36 cellular contexts compared by ENCODE assay signal in the genomic region with DNA sequence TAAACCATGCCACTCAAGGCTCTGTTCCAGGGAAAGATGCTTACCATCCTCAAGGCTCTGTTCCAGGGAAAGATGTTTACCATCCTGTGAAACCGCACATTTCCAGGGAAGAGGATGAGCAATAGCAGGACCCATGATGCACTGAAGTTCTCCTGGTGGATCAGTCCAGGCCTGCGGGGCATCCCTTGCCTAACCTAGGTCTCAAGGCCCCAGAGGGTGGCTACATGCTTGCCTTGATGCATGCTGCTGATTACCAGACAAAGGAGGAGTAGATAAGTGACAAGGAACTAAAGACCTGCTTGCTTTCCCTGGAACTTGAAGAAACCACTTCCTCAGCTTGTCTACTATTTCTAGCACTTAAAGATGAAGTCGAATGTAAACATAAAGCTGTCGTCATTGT.
"Had no signal": no experiment of that assay in that cellular context is flagged by ENCODE, and none has a peak within 500 bp of the region (broad histone marks: within the 10 kb centered on the region; RNA-seq: fewer than 3 reads in every experiment).

No MANE protein-coding gene starts in this region.

- DNase-seq: activated CD4-positive, alpha-beta memory T cell treated with anti-CD3 and anti-CD28 coated beads, Interleukin-2, amount 10 ng/mL, durations not matched to agents 7 days and 5 days; activated CD4-positive, alpha-beta T cell treated with anti-CD3 and anti-CD28 coated beads for 1 hour; activated CD4-positive, alpha-beta T cell treated with anti-CD3 and anti-CD28 coated beads for 48 hours; activated CD4-positive, CD25-positive, alpha-beta regulatory T cell; activated CD8-positive, alpha-beta memory T cell treated with anti-CD3 and anti-CD28 coated beads for 24 hours; activated CD8-positive, alpha-beta memory T cell treated with anti-CD3 and anti-CD28 coated beads, Interleukin-2, amount 10 ng/mL, durations not matched to agents 7 days and 5 days; activated CD8-positive, alpha-beta memory T cell treated with anti-CD3 and anti-CD28 coated beads, Interleukin-2, amount 50 U/mL, for 48 hours; activated effector memory CD4-positive, alpha-beta T cell treated with anti-CD3 and anti-CD28 coated beads, Interleukin-2, amount 50 U/mL, for 16 hours; activated naive CD4-positive, alpha-beta T cell; activated naive CD4-positive, alpha-beta T cell treated with anti-CD3 and anti-CD28 coated beads, Interleukin-2, amount 50 U/mL, for 16 hours; activated naive CD8-positive, alpha-beta T cell treated with anti-CD3 and anti-CD28 coated beads for 36 hours; activated T-cell treated with anti-CD3 and anti-CD28 coated beads, Interleukin-2, amount 50 U/mL, for 72 hours; amniotic stem cell; aorta; brain microvascular endothelial cell; NCI-H1092 treated with DMSO at 0.1 percent for 48 hours; NCI-H1417; NCI-H146; NCI-H187; NCI-H2029 treated with DMSO at 0.1 percent for 48 hours; NCI-H2107; NCI-H226; NCI-H446 treated with DMSO at 0.1 percent for 48 hours; NCI-H524; NCI-H69; NCI-H82; SHP77; SJCRH30 had no signal

- H3K4me3 Mint-ChIP-seq: activated CD4-positive, alpha-beta memory T cell treated with anti-CD3 and anti-CD28 coated beads, Interleukin-2, amount 10 ng/mL, durations not matched to agents 7 days and 5 days; activated CD8-positive, alpha-beta memory T cell treated with anti-CD3 and anti-CD28 coated beads, Interleukin-2, amount 10 ng/mL, durations not matched to agents 7 days and 5 days; activated naive CD8-positive, alpha-beta T cell treated with anti-CD3 and anti-CD28 coated beads for 36 hours; activated T-cell treated with anti-CD3 and anti-CD28 coated beads, Interleukin-2, amount 50 U/mL, for 72 hours; activated T-helper 17 cell treated with anti-CD3 and anti-CD28 coated beads, Interleukin-2, amount 50 U/mL, for 72 hours; central memory CD8-positive, alpha-beta T cell; T-helper 1 cell treated with Interleukin-12 subunit alpha and Interleukin-12 subunit beta and Interleukin-4 antibody, amounts not matched to agents 30 μg/mL and 1 μg/mL, for 36 hours; T-helper 2 cell treated with Interferon-gamma antibody and Interleukin-4, amounts not matched to agents 5 μg/mL and 100 μg/mL, for 36 hours had no signal

- H3K36me3 Mint-ChIP-seq: activated CD8-positive, alpha-beta memory T cell treated with anti-CD3 and anti-CD28 coated beads, Interleukin-2, amount 10 ng/mL, durations not matched to agents 7 days and 5 days; activated naive CD8-positive, alpha-beta T cell treated with anti-CD3 and anti-CD28 coated beads for 36 hours had no signal

- H3K36me3 ChIP-seq: brain microvascular endothelial cell, SJCRH30 had no signal

- H3K27ac ChIP-seq: brain microvascular endothelial cell, SJCRH30, SK-N-MC, VCaP had no signal

- H3K4me1 Mint-ChIP-seq: activated CD4-positive, alpha-beta memory T cell treated with anti-CD3 and anti-CD28 coated beads, Interleukin-2, amount 10 ng/mL, durations not matched to agents 7 days and 5 days; activated CD8-positive, alpha-beta memory T cell treated with anti-CD3 and anti-CD28 coated beads, Interleukin-2, amount 10 ng/mL, durations not matched to agents 7 days and 5 days; activated naive CD8-positive, alpha-beta T cell treated with anti-CD3 and anti-CD28 coated beads for 36 hours; activated T-helper 17 cell treated with anti-CD3 and anti-CD28 coated beads, Interleukin-2, amount 50 U/mL, for 72 hours; central memory CD8-positive, alpha-beta T cell had no signal

- FAIRE-seq: TTC549 had no signal

- H3K4me1 ChIP-seq: SJCRH30 had no signal

- H3K9me3 ChIP-seq: SJCRH30 had no signal

- H3K27me3 Mint-ChIP-seq: activated CD4-positive, alpha-beta memory T cell treated with anti-CD3 and anti-CD28 coated beads, Interleukin-2, amount 10 ng/mL, durations not matched to agents 7 days and 5 days; activated CD8-positive, alpha-beta memory T cell treated with anti-CD3 and anti-CD28 coated beads, Interleukin-2, amount 10 ng/mL, durations not matched to agents 7 days and 5 days; activated naive CD8-positive, alpha-beta T cell treated with anti-CD3 and anti-CD28 coated beads for 36 hours; activated T-helper 17 cell treated with anti-CD3 and anti-CD28 coated beads, Interleukin-2, amount 50 U/mL, for 72 hours; central memory CD8-positive, alpha-beta T cell had no signal

- H3K4me3 ChIP-seq: SJCRH30, SK-N-MC had no signal

- H3K27me3 ChIP-seq: brain microvascular endothelial cell, SJCRH30 had no signal

- ATAC-seq: activated CD8-positive, alpha-beta memory T cell treated with anti-CD3 and anti-CD28 coated beads, Interleukin-2, amount 10 ng/mL, durations not matched to agents 7 days and 5 days; activated T-cell treated with anti-CD3 and anti-CD28 coated beads, Interleukin-2, amount 50 U/mL, for 72 hours; activated T-helper 17 cell treated with anti-CD3 and anti-CD28 coated beads, Interleukin-2, amount 50 U/mL, for 72 hours; Panc1 had no signal

- H3K9me3 Mint-ChIP-seq: activated CD4-positive, alpha-beta memory T cell treated with anti-CD3 and anti-CD28 coated beads, Interleukin-2, amount 10 ng/mL, durations not matched to agents 7 days and 5 days; activated T-helper 17 cell treated with anti-CD3 and anti-CD28 coated beads, Interleukin-2, amount 50 U/mL, for 72 hours; T-helper 1 cell treated with Interleukin-12 subunit alpha and Interleukin-12 subunit beta and Interleukin-4 antibody, amounts not matched to agents 30 μg/mL and 1 μg/mL, for 36 hours; T-helper 2 cell treated with Interferon-gamma antibody and Interleukin-4, amounts not matched to agents 5 μg/mL and 100 μg/mL, for 36 hours had no signal

- H3K27ac Mint-ChIP-seq: activated CD4-positive, alpha-beta memory T cell treated with anti-CD3 and anti-CD28 coated beads, Interleukin-2, amount 10 ng/mL, durations not matched to agents 7 days and 5 days; activated CD8-positive, alpha-beta memory T cell treated with anti-CD3 and anti-CD28 coated beads, Interleukin-2, amount 10 ng/mL, durations not matched to agents 7 days and 5 days; activated naive CD8-positive, alpha-beta T cell treated with anti-CD3 and anti-CD28 coated beads for 36 hours; activated T-cell treated with anti-CD3 and anti-CD28 coated beads, Interleukin-2, amount 50 U/mL, for 72 hours; activated T-helper 17 cell treated with anti-CD3 and anti-CD28 coated beads, Interleukin-2, amount 50 U/mL, for 72 hours; T-helper 1 cell treated with Interleukin-12 subunit alpha and Interleukin-12 subunit beta and Interleukin-4 antibody, amounts not matched to agents 30 μg/mL and 1 μg/mL, for 36 hours; T-helper 2 cell treated with Interferon-gamma antibody and Interleukin-4, amounts not matched to agents 5 μg/mL and 100 μg/mL, for 36 hours had no signal
